Comparison of ENCODE assay signal across 19 cellular contexts in genomic region chr2:70049261-70049660, GRCh38.
"Had no signal": no experiment of that assay in that cellular context is flagged by ENCODE, and none has a peak within 500 bp of the region (broad histone marks: within the 10 kb centered on the region; RNA-seq: fewer than 3 reads in every experiment).

No MANE protein-coding gene starts in this region.

- H3K27ac Mint-ChIP-seq: activated B cell treated with CpG ODN at 0.5 μM for 24 hours; activated naive CD4-positive, alpha-beta T cell treated with anti-CD3 and anti-CD28 coated beads, Interleukin-2, amount 10 ng/mL, durations not matched to agents 7 days and 5 days; stimulated activated naive B cell treated with anti-CD40 and anti-IgM and Interleukin-4, amounts not matched to agents 10 μg/mL and 1 μg/mL and 100 μg/mL, for 72 hours had no signal

- H3K4me1 Mint-ChIP-seq: activated B cell treated with CpG ODN at 0.5 μM for 24 hours had no signal

- H3K4me3 ChIP-seq: ascending aorta, esophagus squamous epithelium, heart right ventricle, sigmoid colon, SJSA1, tibial artery had no signal

- ATAC-seq: heart right ventricle; left ventricle myocardium superior; stimulated activated naive B cell treated with anti-CD40 and anti-IgM and Interleukin-4, amounts not matched to agents 10 μg/mL and 1 μg/mL and 100 μg/mL, for 72 hours had no signal

- DNase-seq: activated B cell treated with CpG ODN at 0.5 μM for 24 hours; activated CD4-positive, alpha-beta T cell treated with anti-CD3 and anti-CD28 coated beads for 48 hours; activated effector memory CD4-positive, alpha-beta T cell treated with Interleukin-2 at 50 U/mL for 16 hours; activated naive CD4-positive, alpha-beta T cell treated with anti-CD3 and anti-CD28 coated beads, Interleukin-2, amount 10 ng/mL, durations not matched to agents 7 days and 5 days; activated T-cell treated with anti-CD3 and anti-CD28 coated beads for 4 hours; cerebellar nuclear complex; cortex of kidney; effector CD8-positive, alpha-beta T cell; esophagus squamous epithelium; heart right ventricle; left ventricle myocardium superior; naive B cell; sigmoid colon; stimulated activated CD4-positive, alpha-beta T cell treated with anti-CD3 and anti-CD28 coated beads, Interleukin-4, amount 100 ng/mL, for 24 hours; stimulated activated naive B cell treated with anti-CD40 and anti-IgM and Interleukin-4, amounts not matched to agents 10 μg/mL and 1 μg/mL and 100 μg/mL, for 72 hours; T-helper 9 cell; tibial artery had no signal

- H3K27ac ChIP-seq: ascending aorta, sigmoid colon, SJSA1, tibial artery had no signal

- H3K27me3 ChIP-seq: ascending aorta, esophagus squamous epithelium, heart right ventricle, sigmoid colon, SJSA1, tibial artery had no signal

- H3K9me3 ChIP-seq: ascending aorta, esophagus squamous epithelium, heart right ventricle, sigmoid colon, SJSA1, tibial artery had no signal

- H3K4me1 ChIP-seq: ascending aorta, sigmoid colon, SJSA1, tibial artery had no signal

- H3K9me3 Mint-ChIP-seq: activated B cell treated with CpG ODN at 0.5 μM for 24 hours; activated naive CD4-positive, alpha-beta T cell treated with anti-CD3 and anti-CD28 coated beads, Interleukin-2, amount 10 ng/mL, durations not matched to agents 7 days and 5 days; naive B cell; stimulated activated naive B cell treated with anti-CD40 and anti-IgM and Interleukin-4, amounts not matched to agents 10 μg/mL and 1 μg/mL and 100 μg/mL, for 72 hours had no signal

- H3K27me3 Mint-ChIP-seq: activated B cell treated with CpG ODN at 0.5 μM for 24 hours; activated naive CD4-positive, alpha-beta T cell treated with anti-CD3 and anti-CD28 coated beads, Interleukin-2, amount 10 ng/mL, durations not matched to agents 7 days and 5 days; naive B cell; stimulated activated naive B cell treated with anti-CD40 and anti-IgM and Interleukin-4, amounts not matched to agents 10 μg/mL and 1 μg/mL and 100 μg/mL, for 72 hours had no signal

- H3K4me3 Mint-ChIP-seq: activated B cell treated with CpG ODN at 0.5 μM for 24 hours; activated naive CD4-positive, alpha-beta T cell treated with anti-CD3 and anti-CD28 coated beads, Interleukin-2, amount 10 ng/mL, durations not matched to agents 7 days and 5 days; naive B cell; stimulated activated naive B cell treated with anti-CD40 and anti-IgM and Interleukin-4, amounts not matched to agents 10 μg/mL and 1 μg/mL and 100 μg/mL, for 72 hours had no signal
